Comparison of ENCODE assay signal across 9 cellular contexts in genomic region chr5:135386886-135387628, GRCh38. TPM values are rescaled to one million over a fixed set of nuclear protein-coding genes. Genes with fewer than 3 reads are reported as not detected.
DNase-seq lines count a peak whose midpoint lies in the region; ATAC-seq, FAIRE-seq and TF ChIP-seq lines count a peak whose summit lies in the region.
"Had no signal": no experiment of that assay in that cellular context is flagged by ENCODE, and none has a peak within 500 bp of the region (broad histone marks: within the 10 kb centered on the region; RNA-seq: fewer than 3 reads in every experiment).

No MANE protein-coding gene starts in this region.

- H3K4me3 ChIP-seq in esophagus squamous epithelium (peak overlapping the region in 1 of 4 donors; percentile 4), pancreas (no peak overlapping the region), kidney (ENCODE audit: low read length in 2 of 2) (no peak overlapping the region)

- H3K9ac ChIP-seq in kidney (ENCODE audit: low read length in 2 of 2): no peak overlapping the region

- H3K9me3 ChIP-seq in esophagus squamous epithelium (no peaks in the 10 kb centered on the region), pancreas (no peaks in the 10 kb centered on the region), kidney (ENCODE audit: control insufficient read depth in 1 of 2, low read length in 2 of 2) (no peaks in the 10 kb centered on the region)

- TF ChIP-seq POLR2A in esophagus squamous epithelium (IDR thresholded peaks at IDR 0.05): no peak

- TF ChIP-seq CTCF in esophagus squamous epithelium (IDR thresholded peaks at IDR 0.05): no peak
- TF ChIP-seq CTCF in pancreas (IDR thresholded peaks at IDR 0.05): no peak
- TF ChIP-seq CTCF in kidney (IDR thresholded peaks at IDR 0.05; ENCODE audit: borderline replicate concordance, extremely low read depth, insufficient read depth): no peak

- H3K27ac Mint-ChIP-seq in activated naive CD8-positive, alpha-beta T cell treated with anti-CD3 and anti-CD28 coated beads for 36 hours: no peak overlapping the region

- H3K4me1 ChIP-seq in esophagus squamous epithelium: peaks cover 23 to 80% (median 50%) of the 10 kb centered on the region in 3 donors
- H3K4me1 ChIP-seq in pancreas: peaks cover 0 to 3% (median 0%) of the 10 kb centered on the region in 3 donors
- H3K4me1 ChIP-seq in kidney (ENCODE audit: control insufficient read depth in 1 of 2, insufficient read depth in 1 of 2, low read depth in 1 of 2, low read length in 2 of 2): peaks cover 0 to 23% of the 10 kb centered on the region in 2 donors

- H3K27ac ChIP-seq in esophagus squamous epithelium: peak overlapping the region; percentile 83 to 88 (median 86)
- H3K27ac ChIP-seq in pancreas: peak overlapping the region in 2 of 4 donors; percentile 22 to 29
- H3K27ac ChIP-seq in kidney (ENCODE audit: low read depth in 2 of 2, low read length in 2 of 2): peak overlapping the region in 1 of 2 donors; percentile 38

- ATAC-seq in pancreas (peak in 3 of 4 donors; percentile 62 to 75 (median 65)), GM19452 (IDR thresholded peaks at IDR 0.05; ENCODE audit: unreplicated experiment) (no peak)

- peaks cover 7 to 93% (median 21%) of the 10 kb centered on the region in 3 donors for H3K36me3 ChIP-seq in esophagus squamous epithelium
- H3K36me3 ChIP-seq in pancreas: peaks cover 0 to 19% (median 0%) of the 10 kb centered on the region in 3 donors
- peaks cover 22 to 23% of the 10 kb centered on the region in 2 donors for H3K36me3 ChIP-seq in kidney (ENCODE audit: control insufficient read depth in 1 of 2, insufficient read depth in 2 of 2, low read length in 2 of 2)

- FAIRE-seq in RCC 7860 (lab: Jason Lieb, UNC) (no peak), pancreas (lab: Jason Lieb, UNC) (no peak), kidney (lab: Jason Lieb, UNC) (no peak)

- H3K9me3 Mint-ChIP-seq in activated naive CD8-positive, alpha-beta T cell treated with anti-CD3 and anti-CD28 coated beads for 36 hours: no peaks in the 10 kb centered on the region
- H3K9me3 Mint-ChIP-seq: neural crest cell had no signal

- WGBS in esophagus squamous epithelium, 2 donors: 36 to 46% methylated on average over 3 to 6 of the region's 8 CpGs
- WGBS in pancreas, 2 donors: 88 to 92% methylated on average over 8 of the region's 8 CpGs

- H3K36me3 Mint-ChIP-seq in activated naive CD8-positive, alpha-beta T cell treated with anti-CD3 and anti-CD28 coated beads for 36 hours: peaks cover 63% of the 10 kb centered on the region

- H3K27me3 Mint-ChIP-seq in activated naive CD8-positive, alpha-beta T cell treated with anti-CD3 and anti-CD28 coated beads for 36 hours: no peaks in the 10 kb centered on the region

- peaks cover 41% of the 10 kb centered on the region for H3K4me1 Mint-ChIP-seq in activated naive CD8-positive, alpha-beta T cell treated with anti-CD3 and anti-CD28 coated beads for 36 hours

- no peak overlapping the region for H3K4me3 Mint-ChIP-seq in activated naive CD8-positive, alpha-beta T cell treated with anti-CD3 and anti-CD28 coated beads for 36 hours
- H3K4me3 Mint-ChIP-seq: neural crest cell had no signal

- intact Hi-C loops in esophagus squamous epithelium (cut with DNase I) (no loop called here), pancreas (cut with DNase I) (no loop called here), kidney (cut with DNase I) (no loop called here)

- no peaks in the 10 kb centered on the region for H3K27me3 ChIP-seq in esophagus squamous epithelium
- no peaks in the 10 kb centered on the region for H3K27me3 ChIP-seq in pancreas

- peak; percentile 32 for DNase-seq in COLO829 (ENCODE audit: low spot score)
- peak; percentile 69 for DNase-seq in RCC 7860 (ENCODE audit: low spot score)
- no peak for DNase-seq in esophagus squamous epithelium (lab: John Stamatoyannopoulos, UW)
- no peak for DNase-seq in pancreas
- no peak for DNase-seq in DMS114 treated with DMSO at 0.1 percent for 48 hours (lab: John Stamatoyannopoulos, UW; ENCODE audit: unreplicated experiment)
- DNase-seq in activated naive CD8-positive, alpha-beta T cell treated with anti-CD3 and anti-CD28 coated beads for 36 hours: no peak
- no peak for DNase-seq in kidney

RNA-seq across cellular contexts. Expression of gene MACROH2A1, which starts 12.0 kb away (rescaled TPM):
- total RNA-seq in esophagus squamous epithelium (100 to 1,000 TPM; 278 to 355 (median 319) TPM), pancreas (10 to 100 TPM; 25.7 to 72.1 (median 36.5) TPM), kidney (144 TPM)
- polyA plus RNA-seq in pancreas (10 to 100 TPM; 50.6 to 69.6 TPM), kidney (ENCODE audit: insufficient read depth, low read depth, low replicate concordance) (99.4 TPM)
- 100 to 1,000 TPM; 201 to 208 TPM for total RNA-seq in activated naive CD8-positive, alpha-beta T cell treated with anti-CD3 and anti-CD28 coated beads for 36 hours

Comparison
In these comparisons a context has a peak if more than half of its experiments do, and no peak if none do; other contexts are left out.
1. DNase-seq: peak in COLO829 (single experiment) and RCC 7860 (single experiment); none in esophagus squamous epithelium (single experiment), pancreas (0 of 6), DMS114 treated with DMSO at 0.1 percent for 48 hours (single experiment), activated naive CD8-positive, alpha-beta T cell treated with anti-CD3 and anti-CD28 coated beads for 36 hours (single experiment) and kidney (single experiment).